Comparison of ENCODE assay signal across 8 cellular contexts in genomic region chr11:82864268-82864667, GRCh38. TPM values are rescaled to one million over a fixed set of nuclear protein-coding genes. Genes with fewer than 3 reads are reported as not detected.
A peak's percentile ranks its signal among the peaks of the same experiment; 100 is the strongest.
DNase-seq lines count a peak whose midpoint lies in the region; ATAC-seq and TF ChIP-seq lines count a peak whose summit lies in the region.

No MANE protein-coding gene starts in this region.

- no peaks in the 10 kb centered on the region for H4K20me1 ChIP-seq in Loucy (ENCODE audit: insufficient read depth, low read length, poor library complexity, severe bottlenecking)

- H3K4me1 ChIP-seq in Loucy (ENCODE audit: insufficient read depth, low read length, poor library complexity, severe bottlenecking) (no peaks in the 10 kb centered on the region), endodermal cell (ENCODE audit: control insufficient read depth, insufficient read depth, low read length) (peaks cover 3% of the 10 kb centered on the region)

- no peak overlapping the region for H3K4me3 Mint-ChIP-seq in endodermal cell

- H3K27me3 Mint-ChIP-seq in endodermal cell (ENCODE audit: insufficient read depth) = peaks cover 4% of the 10 kb centered on the region

- 51 to 54% methylated on average over 5 of the region's 5 CpGs for WGBS in endodermal cell (ENCODE audit: insufficient coverage in 1 of 2, insufficient read length in 1 of 2), 2 experiments

- no peaks in the 10 kb centered on the region for H3K9me3 Mint-ChIP-seq in endodermal cell

- H3K9me2 ChIP-seq in Loucy (replicated peaks; ENCODE audit: low read depth, low read length) = no peaks in the 10 kb centered on the region

- peaks cover 7% of the 10 kb centered on the region for H3K4me1 Mint-ChIP-seq in endodermal cell

- H3F3A ChIP-seq in Loucy (ENCODE audit: low read depth) = no peaks in the 10 kb centered on the region

- peak; percentile 15 for DNase-seq in stimulated activated CD4-positive, alpha-beta T cell treated with anti-CD3 and anti-CD28 coated beads, Interleukin-15, amount 100 ng/mL, for 24 hours
- no peak for DNase-seq in stimulated activated CD4-positive, alpha-beta T cell treated with anti-CD3 and anti-CD28 coated beads, Interleukin-4, amount 100 ng/mL, for 24 hours
- DNase-seq in SK-MEL-5 (ENCODE audit: low read depth, low spot score) (peak; percentile 92), endodermal cell (peak; percentile 83), lung microvascular endothelial cell (ENCODE audit: low read depth in 2 of 2) (peak; percentile 64 to 71)

- ATAC-seq in GM19397 (IDR thresholded peaks at IDR 0.05; ENCODE audit: unreplicated experiment) (no peak), GM19328 (IDR thresholded peaks at IDR 0.05; ENCODE audit: unreplicated experiment) (no peak)

- in situ Hi-C loops in SK-MEL-5 (cut with HindIII; ENCODE audit: low pct_unique_long_range_greater_than_20kb, low sequenced_read_pairs) = no loop called here

- H3K27ac ChIP-seq in endodermal cell (ENCODE audit: low read depth, low read length) = no peak overlapping the region

- H3K27ac Mint-ChIP-seq in endodermal cell = no peak overlapping the region

- 0 out of 2 replicates have a peak overlapping the region, but pooled peaks have one; percentile 48 for H2AFZ ChIP-seq in Loucy (ENCODE audit: low read length)

- no peaks in the 10 kb centered on the region for H3K36me3 Mint-ChIP-seq in endodermal cell (ENCODE audit: low read depth)

- H3K9me3 ChIP-seq in Loucy (ENCODE audit: insufficient read depth, low read depth, low read length) (no peaks in the 10 kb centered on the region), endodermal cell (ENCODE audit: control insufficient read depth, low read length) (no peaks in the 10 kb centered on the region)

- TF ChIP-seq CTCF in Loucy (conservative IDR thresholded peaks at IDR 0.05; ENCODE audit: low read length) = peak; percentile 90
- peak; percentile 92 for TF ChIP-seq CTCF in endodermal cell (conservative IDR thresholded peaks at IDR 0.05)

- H3K9ac ChIP-seq in Loucy (ENCODE audit: low read depth, low read length, poor library complexity, severe bottlenecking) (no peak overlapping the region), endodermal cell (ENCODE audit: extremely low read depth, low read length, poor library complexity, severe bottlenecking) (no peak overlapping the region)

- H3K4me2 ChIP-seq in Loucy (ENCODE audit: low read depth, low read length, poor library complexity, severe bottlenecking) = no peak overlapping the region

- H3K27me3 ChIP-seq in Loucy (ENCODE audit: insufficient read depth, low read length, poor library complexity, severe bottlenecking) (no peaks in the 10 kb centered on the region), endodermal cell (ENCODE audit: control insufficient read depth, insufficient read depth, low read length, poor library complexity, severe bottlenecking) (no peaks in the 10 kb centered on the region)

- no peaks in the 10 kb centered on the region for H3K79me2 ChIP-seq in Loucy (ENCODE audit: insufficient read depth, low read length)

- H3K4me3 ChIP-seq in Loucy (ENCODE audit: low read length, poor library complexity, severe bottlenecking) (no peak overlapping the region), endodermal cell (ENCODE audit: low read length) (no peak overlapping the region)

- no peaks in the 10 kb centered on the region for H3K36me3 ChIP-seq in Loucy (ENCODE audit: insufficient read depth, low read length)
- H3K36me3 ChIP-seq in endodermal cell (ENCODE audit: control insufficient read depth, insufficient read depth, low read length) = no peaks in the 10 kb centered on the region

RNA-seq across cellular contexts. Expression of gene PRCP, which starts 36.0 kb away (rescaled TPM):
- 48.2 and 54.8 TPM in 2 replicates for total RNA-seq in SK-MEL-5 (2014; rRNA removed; shearing (Covaris generic))
- polyA plus RNA-seq in SK-MEL-5 (2015; cell fraction: cytosol; rRNA removed) = 62.5 and 85.4 TPM in 2 replicates
- 16.3 and 17.3 TPM in 2 replicates for polyA plus RNA-seq in SK-MEL-5 (2015; cell fraction: nucleus; rRNA removed)
- total RNA-seq in endodermal cell (100 to 1,000 TPM in 1 of 2 donors, 10 to 100 TPM in 1; 76.8 to 107 TPM), lung microvascular endothelial cell (88.7 and 128 TPM in 2 replicates)
- 67.8 TPM for polyA plus RNA-seq in endodermal cell (2013, experiment 1 of 2)
- polyA plus RNA-seq in endodermal cell (2013, experiment 2 of 2) = 60.5 TPM

RNA-seq across cellular contexts. Expression of gene DDIAS, which starts 37.3 kb away (rescaled TPM):
- 9.3 and 13.8 TPM in 2 replicates for total RNA-seq in SK-MEL-5 (2014; rRNA removed; shearing (Covaris generic))
- polyA plus RNA-seq in SK-MEL-5 (2015; cell fraction: cytosol; rRNA removed) = 7.3 and 10.3 TPM in 2 replicates
- polyA plus RNA-seq in SK-MEL-5 (2015; cell fraction: nucleus; rRNA removed) = 7.8 and 8.0 TPM in 2 replicates
- total RNA-seq in endodermal cell = 10 to 100 TPM; 14.4 to 24.1 TPM
- 18.7 TPM for polyA plus RNA-seq in endodermal cell (2013, experiment 1 of 2)
- polyA plus RNA-seq in endodermal cell (2013, experiment 2 of 2) = 18.3 TPM
- 1.8 and 3.5 TPM in 2 replicates for total RNA-seq in lung microvascular endothelial cell
